ENCODE assay signal across 23 cellular contexts in genomic region chr3:71502066-71502465, GRCh38.
A peak's percentile ranks its signal among the peaks of the same experiment; 100 is the strongest.
DNase-seq lines count a peak whose midpoint lies in the region; TF ChIP-seq lines count a peak whose summit lies in the region.
"Had no signal": no experiment of that assay in that cellular context is flagged by ENCODE, and none has a peak within 500 bp of the region (broad histone marks: within the 10 kb centered on the region; RNA-seq: fewer than 3 reads in every experiment).

No MANE protein-coding gene starts in this region.

- no peak overlapping the region for H3K4ac ChIP-seq in mesenchymal stem cell (ENCODE audit: low read depth in 1 of 2, low read length in 2 of 2)

- peak overlapping the region; percentile 89 for H2AK5ac ChIP-seq in mesenchymal stem cell (ENCODE audit: low read length, severe bottlenecking)

- H3K79me1 ChIP-seq in mesenchymal stem cell (replicated peaks; ENCODE audit: low read length, poor library complexity, severe bottlenecking): peaks cover 16% of the 10 kb centered on the region

- H3K4me1 ChIP-seq in BLaER1: peaks cover 54% of the 10 kb centered on the region
- peaks cover 22% of the 10 kb centered on the region for H3K4me1 ChIP-seq in mesenchymal stem cell (ENCODE audit: control insufficient read depth, insufficient read depth, low read depth, low read length)
- peaks cover 21 to 53% (median 30%) of the 10 kb centered on the region in 4 donors for H3K4me1 ChIP-seq in esophagus muscularis mucosa
- H3K4me1 ChIP-seq: SJCRH30 had no signal

- peak overlapping the region; percentile 75 for H3K4me2 ChIP-seq in BLaER1
- H3K4me2 ChIP-seq in mesenchymal stem cell (ENCODE audit: low read length, poor library complexity, severe bottlenecking): no peak overlapping the region

- no peak overlapping the region for H2BK12ac ChIP-seq in mesenchymal stem cell (ENCODE audit: low read length in 2 of 2)

- POLR2A ChIA-PET in RWPE1 (lab: Yijun Ruan, JAX; ENCODE audit: low non-redundant PET): no interaction called here

- H3K14ac ChIP-seq in mesenchymal stem cell (ENCODE audit: low read length in 2 of 2): no peak overlapping the region

- TF ChIP-seq CTCF in GM12865 (IDR thresholded peaks at IDR 0.05; ENCODE audit: insufficient read depth, low read depth, low read length, missing control alignments) (no peak), RWPE1 (conservative IDR thresholded peaks at IDR 0.05; ENCODE audit: low read depth) (no peak), esophagus muscularis mucosa (IDR thresholded peaks at IDR 0.05) (no peak), dorsolateral prefrontal cortex (IDR thresholded peaks at IDR 0.05 in 54 of 56, conservative IDR thresholded peaks at IDR 0.05 in 2 of 56; ENCODE audit: low read depth in 1 of 56, partially characterized antibody in 56 of 56) (no peak)

- H3K27me3 ChIP-seq in BLaER1: no peaks in the 10 kb centered on the region
- no peaks in the 10 kb centered on the region for H3K27me3 ChIP-seq in mesenchymal stem cell (ENCODE audit: control insufficient read depth in 1 of 2, insufficient read depth in 1 of 2, low read length in 2 of 2)
- no peaks in the 10 kb centered on the region for H3K27me3 ChIP-seq in esophagus muscularis mucosa
- H3K27me3 ChIP-seq in dorsolateral prefrontal cortex: no peaks in the 10 kb centered on the region
- H3K27me3 ChIP-seq: SJCRH30, tibial artery had no signal

- peak; percentile 19 for DNase-seq in GM12865 (ENCODE audit: low read depth)
- no peak for DNase-seq in RWPE1 (ENCODE audit: low spot score)
- DNase-seq in mesenchymal stem cell: no peak
- DNase-seq in esophagus muscularis mucosa (ENCODE audit: extremely low spot score): no peak
- no peak for DNase-seq in dorsolateral prefrontal cortex
- DNase-seq in NCI-H2081 treated with DMSO at 0.1 percent for 48 hours (lab: John Stamatoyannopoulos, UW): no peak
- DNase-seq in CD1c-positive myeloid dendritic cell (ENCODE audit: extremely low spot score): no peak
- DNase-seq: activated CD4-positive, alpha-beta memory T cell treated with anti-CD3 and anti-CD28 coated beads, Interleukin-2, amount 10 ng/mL, durations not matched to agents 7 days and 5 days; activated naive CD4-positive, alpha-beta T cell treated with anti-CD3 and anti-CD28 coated beads, Interleukin-2, amount 10 ng/mL, durations not matched to agents 7 days and 5 days; activated T-cell treated with anti-CD3 and anti-CD28 coated beads, Interleukin-2, amount 50 U/mL, for 24 hours; EL; immature natural killer cell; left ventricle myocardium superior; NCI-H1105 treated with DMSO at 0.1 percent for 48 hours; NCI-H82; PC-3; SJCRH30; small intestine; stimulated activated CD4-positive, alpha-beta T cell treated with anti-CD3 and anti-CD28 coated beads, Interleukin-2, amount 100 ng/mL, for 48 hours; stimulated activated naive CD8-positive, alpha-beta T cell treated with anti-CD3 and anti-CD28 coated beads, Interleukin-15, Interleukin-2, amounts not matched to agents 100 U/mL and 50 U/mL, for 24 hours; tibial artery; WERI-Rb-1 had no signal

- H3K9me3 ChIP-seq in BLaER1: no peaks in the 10 kb centered on the region
- H3K9me3 ChIP-seq in mesenchymal stem cell (ENCODE audit: control insufficient read depth, low read length): no peaks in the 10 kb centered on the region
- H3K9me3 ChIP-seq in esophagus muscularis mucosa: no peaks in the 10 kb centered on the region
- H3K9me3 ChIP-seq: SJCRH30, tibial artery had no signal

- no peak overlapping the region for H2AFZ ChIP-seq in mesenchymal stem cell (ENCODE audit: low read depth, low read length)

- intact Hi-C loops in esophagus muscularis mucosa (cut with DNase I): no loop called here
- intact Hi-C loops in dorsolateral prefrontal cortex (cut with DNase I): no loop called here

- no peaks in the 10 kb centered on the region for H4K20me1 ChIP-seq in BLaER1

- H4K8ac ChIP-seq in mesenchymal stem cell (ENCODE audit: low read length): no peak overlapping the region

- H3K4me3 ChIP-seq in BLaER1 (no peak overlapping the region), GM12865 (ENCODE audit: low read depth, low read length) (no peak overlapping the region), mesenchymal stem cell (ENCODE audit: insufficient read depth in 1 of 2, low read depth in 1 of 2, low read length in 2 of 2) (no peak overlapping the region), esophagus muscularis mucosa (no peak overlapping the region), dorsolateral prefrontal cortex (no peak overlapping the region)
- H3K4me3 ChIP-seq: SJCRH30, tibial artery had no signal

- no peak overlapping the region for H3K9ac ChIP-seq in BLaER1
- H3K9ac ChIP-seq in mesenchymal stem cell (ENCODE audit: low read length): no peak overlapping the region

- no peak overlapping the region for H4K91ac ChIP-seq in mesenchymal stem cell (ENCODE audit: low read length)

- no peaks in the 10 kb centered on the region for H3K36me3 ChIP-seq in BLaER1
- H3K36me3 ChIP-seq in mesenchymal stem cell (ENCODE audit: control insufficient read depth in 1 of 2, insufficient read depth in 2 of 2, low read depth in 1 of 2, low read length in 2 of 2): no peaks in the 10 kb centered on the region
- H3K36me3 ChIP-seq in esophagus muscularis mucosa: no peaks in the 10 kb centered on the region
- H3K36me3 ChIP-seq: SJCRH30, tibial artery, WERI-Rb-1 had no signal

- H3K27ac ChIP-seq in BLaER1: peak overlapping the region; percentile 65
- H3K27ac ChIP-seq in RWPE1: peak overlapping the region; percentile 41
- H3K27ac ChIP-seq in mesenchymal stem cell (ENCODE audit: low read length, poor library complexity, severe bottlenecking): peak overlapping the region; percentile 53
- H3K27ac ChIP-seq in esophagus muscularis mucosa (replicated peaks in 1 of 4): no peak overlapping the region
- peak overlapping the region in 2 of 59 donors; percentile 13 to 25 for H3K27ac ChIP-seq in dorsolateral prefrontal cortex
- H3K27ac ChIP-seq: SJCRH30, tibial artery, WERI-Rb-1 had no signal

- TF ChIP-seq EP300 in esophagus muscularis mucosa (IDR thresholded peaks at IDR 0.05): no peak

- no peak overlapping the region for H3K18ac ChIP-seq in mesenchymal stem cell (ENCODE audit: low read depth in 1 of 2, low read length in 2 of 2)

- CTCF ChIA-PET in RWPE1 (lab: Yijun Ruan, JAX): interaction anchor here (0.7 kb wide), 1 partner anchor 85 kb away, joined by 8 read pairs; no protein-coding TSS in a partner anchor

- H3K23ac ChIP-seq in mesenchymal stem cell (ENCODE audit: low read length in 2 of 2): no peak overlapping the region

- no peak overlapping the region for H2BK15ac ChIP-seq in mesenchymal stem cell (ENCODE audit: low read depth, poor library complexity, severe bottlenecking)

- 92% methylated on average over 4 of the region's 4 CpGs for WGBS in mesenchymal stem cell
- 91% methylated on average over 4 of the region's 4 CpGs for WGBS in esophagus muscularis mucosa

- no peak overlapping the region for H2BK5ac ChIP-seq in mesenchymal stem cell (ENCODE audit: low read depth, low read length, poor library complexity, severe bottlenecking)

- no peak for TF ChIP-seq POLR2A in esophagus muscularis mucosa (IDR thresholded peaks at IDR 0.05; ENCODE audit: low read depth)

- H2BK120ac ChIP-seq in mesenchymal stem cell (ENCODE audit: low read depth, low read length): no peak overlapping the region

Comparison
In these comparisons a context has a peak if more than half of its experiments do, and no peak if none do; other contexts are left out.
1. H3K27ac ChIP-seq: peak in BLaER1 (single experiment), RWPE1 (single experiment) and mesenchymal stem cell (single experiment); none in esophagus muscularis mucosa (0 of 4).